Comparison of ENCODE assay signal across 23 cellular contexts in the genomic region with DNA sequence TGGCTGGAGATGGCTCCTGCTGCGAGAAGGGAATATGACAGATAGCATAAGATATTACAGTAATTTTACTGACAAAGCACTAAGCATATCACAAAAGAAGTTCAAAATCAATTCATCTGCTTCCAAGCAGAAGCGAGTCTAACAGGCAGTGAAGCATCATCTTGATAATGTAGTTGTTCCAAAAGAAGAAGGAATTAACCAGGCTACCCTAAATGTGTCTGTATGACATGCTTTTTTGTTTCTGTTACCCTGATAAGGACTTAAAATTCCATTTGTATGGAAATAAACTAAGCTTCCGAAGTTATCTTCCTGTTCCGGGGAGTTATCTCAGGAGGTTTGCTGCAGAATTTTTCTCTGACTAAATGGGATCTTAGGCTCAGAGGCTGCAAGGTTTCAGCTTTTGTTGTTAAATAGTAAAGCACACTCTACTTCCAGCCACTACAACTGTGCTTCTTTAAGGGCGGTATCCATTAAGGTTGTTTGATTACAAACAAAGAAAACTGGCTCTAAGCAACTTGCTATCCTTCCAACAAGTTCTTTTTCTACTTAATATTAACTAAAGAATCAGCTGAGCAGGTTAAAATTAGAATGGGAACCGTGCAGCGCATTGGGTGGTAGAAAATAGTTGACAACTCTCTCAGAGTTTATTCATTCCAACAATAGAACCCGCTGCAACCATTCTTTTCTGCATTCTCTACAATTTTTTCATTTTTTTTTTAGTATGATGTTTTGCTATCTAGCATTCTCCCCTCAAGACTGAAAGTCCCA.
"Had no signal": no experiment of that assay in that cellular context is flagged by ENCODE, and none has a peak within 500 bp of the region (broad histone marks: within the 10 kb centered on the region; RNA-seq: fewer than 3 reads in every experiment).

No MANE protein-coding gene starts in this region.

- H3K27me3 Mint-ChIP-seq: activated naive CD4-positive, alpha-beta T cell treated with anti-CD3 and anti-CD28 coated beads, Interleukin-2, amount 50 U/mL, for 24 hours; central memory CD8-positive, alpha-beta T cell; T-cell had no signal

- H3K36me3 Mint-ChIP-seq: T-cell had no signal

- H3K4me1 Mint-ChIP-seq: activated naive CD4-positive, alpha-beta T cell treated with anti-CD3 and anti-CD28 coated beads, Interleukin-2, amount 50 U/mL, for 24 hours; WTC11 had no signal

- ATAC-seq: activated CD8-positive, alpha-beta T cell treated with anti-CD3 and anti-CD28 coated beads, Interleukin-2, amount 10 ng/mL, durations not matched to agents 7 days and 5 days; PC-3; T-cell; WTC11 had no signal

- DNase-seq: activated CD4-positive, alpha-beta T cell treated with anti-CD3 and anti-CD28 coated beads for 48 hours; activated CD4-positive, alpha-beta T cell treated with anti-CD3 and anti-CD28 coated beads, Interleukin-2, amount 50 U/mL, for 4 hours; activated CD4-positive, CD25-positive, alpha-beta regulatory T cell treated with anti-CD3 and anti-CD28 coated beads, Interleukin-2, amount 50 U/mL, for 72 hours; activated CD8-positive, alpha-beta memory T cell treated with anti-CD3 and anti-CD28 coated beads, Interleukin-2, amount 50 U/mL, for 48 hours; activated CD8-positive, alpha-beta T cell treated with anti-CD3 and anti-CD28 coated beads, Interleukin-2, amount 10 ng/mL, durations not matched to agents 7 days and 5 days; activated T-cell treated with anti-CD3 and anti-CD28 coated beads, Interleukin-2, amount 50 U/mL, for 1 hour; aorta; NCI-H1105; NCI-H1436 treated with DMSO at 0.1 percent for 48 hours; NCI-H187; NCI-H2081; NCI-H510A treated with DMSO at 0.1 percent for 48 hours; NCI-H69; NK-92 treated with Interleukin-12 subunit alpha and Interleukin-12 subunit beta, amount 100 ng/mL, for 24 hours; PC-3; SHP77; T-cell; T-helper 2 cell had no signal

- H3K4me3 Mint-ChIP-seq: activated CD8-positive, alpha-beta T cell treated with anti-CD3 and anti-CD28 coated beads, Interleukin-2, amount 10 ng/mL, durations not matched to agents 7 days and 5 days; activated naive CD4-positive, alpha-beta T cell treated with anti-CD3 and anti-CD28 coated beads, Interleukin-2, amount 50 U/mL, for 24 hours; central memory CD8-positive, alpha-beta T cell; T-cell; WTC11 had no signal

- FAIRE-seq: bronchial epithelial cell, RCC 7860 had no signal

- H3K27ac Mint-ChIP-seq: activated CD8-positive, alpha-beta T cell treated with anti-CD3 and anti-CD28 coated beads, Interleukin-2, amount 10 ng/mL, durations not matched to agents 7 days and 5 days; activated naive CD4-positive, alpha-beta T cell treated with anti-CD3 and anti-CD28 coated beads, Interleukin-2, amount 50 U/mL, for 24 hours; T-cell; WTC11 had no signal
